In genomic region chr17:78665952-78666920, GRCh38 we compare ENCODE assay signal across 8 cellular contexts.
DNase-seq lines count a peak whose midpoint lies in the region; ATAC-seq and TF ChIP-seq lines count a peak whose summit lies in the region.

No MANE protein-coding gene starts in this region.

- peak overlapping the region; percentile 73 for H2AFZ ChIP-seq in OCI-LY7 (ENCODE audit: low read length)

- H3K4me3 Mint-ChIP-seq in activated naive CD8-positive, alpha-beta T cell treated with anti-CD3 and anti-CD28 coated beads, Interleukin-2, amount 10 ng/mL, durations not matched to agents 7 days and 5 days, result peak overlapping the region; percentile 62

- H3K36me3 ChIP-seq in OCI-LY7 (ENCODE audit: insufficient read depth, low read length) (no peaks in the 10 kb centered on the region), liver (ENCODE audit: control insufficient read depth in 4 of 4, insufficient read depth in 3 of 4, low read depth in 1 of 4, low read length in 3 of 4) (no peaks in the 10 kb centered on the region)

- H3K9me3 ChIP-seq in OCI-LY7 (ENCODE audit: low read length) (no peaks in the 10 kb centered on the region), liver (ENCODE audit: control insufficient read depth in 4 of 4, low read length in 3 of 4) (no peaks in the 10 kb centered on the region)

- H3K27ac ChIP-seq in OCI-LY7 (ENCODE audit: low read depth, low read length, poor library complexity, severe bottlenecking) (no peak overlapping the region), liver (ENCODE audit: low read depth in 1 of 2, low read length in 2 of 2) (peak overlapping the region in 1 of 2 donors; percentile 19)

- H3K79me2 ChIP-seq in OCI-LY7 (ENCODE audit: insufficient read depth, low read depth, low read length), result no peaks in the 10 kb centered on the region

- H3K4me1 Mint-ChIP-seq in activated naive CD8-positive, alpha-beta T cell treated with anti-CD3 and anti-CD28 coated beads, Interleukin-2, amount 10 ng/mL, durations not matched to agents 7 days and 5 days, result peaks cover 22% of the 10 kb centered on the region

- peak; percentile 80 for ATAC-seq in activated naive CD8-positive, alpha-beta T cell treated with anti-CD3 and anti-CD28 coated beads, Interleukin-2, amount 10 ng/mL, durations not matched to agents 7 days and 5 days (ENCODE audit: low read depth)
- ATAC-seq in GM21528 (IDR thresholded peaks at IDR 0.05; ENCODE audit: low FRiP score, unreplicated experiment) (no peak), GM21723 (IDR thresholded peaks at IDR 0.05; ENCODE audit: unreplicated experiment) (no peak)

- no peak for TF ChIP-seq RAD21 in liver (IDR thresholded peaks at IDR 0.05)

- 59% methylated on average over 19 of the region's 19 CpGs for WGBS in liver

- intact Hi-C loops in OCI-LY7 (cut with micrococcal nuclease; ENCODE audit: unreplicated experiment), result no loop called here

- H3K36me3 Mint-ChIP-seq in activated naive CD8-positive, alpha-beta T cell treated with anti-CD3 and anti-CD28 coated beads, Interleukin-2, amount 10 ng/mL, durations not matched to agents 7 days and 5 days, result peaks cover 9% of the 10 kb centered on the region

- H3K27me3 Mint-ChIP-seq in activated naive CD8-positive, alpha-beta T cell treated with anti-CD3 and anti-CD28 coated beads, Interleukin-2, amount 10 ng/mL, durations not matched to agents 7 days and 5 days, result no peaks in the 10 kb centered on the region

- H3K27me3 ChIP-seq in liver (ENCODE audit: control insufficient read depth in 4 of 4, insufficient read depth in 4 of 4, low read length in 3 of 4), result no peaks in the 10 kb centered on the region

- H3K27ac Mint-ChIP-seq in activated naive CD8-positive, alpha-beta T cell treated with anti-CD3 and anti-CD28 coated beads, Interleukin-2, amount 10 ng/mL, durations not matched to agents 7 days and 5 days, result peak overlapping the region; percentile 81

- CTCF ChIA-PET in OCI-LY7 (lab: Charles Lee; ENCODE audit: unreplicated experiment), result no interaction called here

- H3K4me1 ChIP-seq in OCI-LY7 (ENCODE audit: insufficient read depth, low read length, poor library complexity, severe bottlenecking), result peaks cover 11% of the 10 kb centered on the region
- H3K4me1 ChIP-seq in liver (ENCODE audit: control insufficient read depth in 4 of 4, insufficient read depth in 4 of 4, low read length in 3 of 4), result peaks cover 0 to 5% (median 0%) of the 10 kb centered on the region in 4 donors

- H4K20me1 ChIP-seq in OCI-LY7 (ENCODE audit: insufficient read depth, low read length), result no peaks in the 10 kb centered on the region

- BruUV-seq in OCI-LY7 (replicated peaks; lab: Mats Ljungman, UMichigan), result no TSS peak

- H3K4me3 ChIP-seq in OCI-LY7 (ENCODE audit: low read depth, low read length, poor library complexity, severe bottlenecking) (no peak overlapping the region), liver (ENCODE audit: low read depth in 1 of 3, low read length in 3 of 3) (no peak overlapping the region)

- no peak overlapping the region for H3K9ac ChIP-seq in liver (ENCODE audit: low read depth in 1 of 2, low read length in 2 of 2)

- POLR2A ChIA-PET in OCI-LY7 (lab: Charles Lee), result interaction anchor here (0.6 kb wide), 1 partner anchor 197 kb away, joined by 4 read pairs; no protein-coding TSS in a partner anchor
- POLR2A ChIA-PET in activated naive CD8-positive, alpha-beta T cell treated with anti-CD3 and anti-CD28 coated beads, Interleukin-2, amount 10 ng/mL, durations not matched to agents 7 days and 5 days (lab: Charles Lee), result interaction anchor here (0.8 to 1.2 kb wide), 3 partner anchors 70 to 390 kb away, joined by 3 to 4 read pairs (median 3); no protein-coding TSS in a partner anchor

- no peak for TF ChIP-seq CTCF in OCI-LY7 (conservative IDR thresholded peaks at IDR 0.05; ENCODE audit: low read length)
- TF ChIP-seq CTCF in liver (IDR thresholded peaks at IDR 0.05; ENCODE audit: low read depth, low read length, missing input control), result no peak

- no peaks in the 10 kb centered on the region for H3K9me3 Mint-ChIP-seq in activated naive CD8-positive, alpha-beta T cell treated with anti-CD3 and anti-CD28 coated beads, Interleukin-2, amount 10 ng/mL, durations not matched to agents 7 days and 5 days

- no peaks in the 10 kb centered on the region for H3K9me2 ChIP-seq in OCI-LY7 (ENCODE audit: insufficient read depth, low read length)

- H3K4me2 ChIP-seq in OCI-LY7 (ENCODE audit: low read length), result peak overlapping the region; percentile 2; the same call in 1 of the 2 replicates

- peak; percentile 35 for DNase-seq in AG08395 (ENCODE audit: low spot score)
- DNase-seq in OCI-LY7 (ENCODE audit: low spot score), result peak; percentile 45
- peak; percentile 52 for DNase-seq in activated naive CD8-positive, alpha-beta T cell treated with anti-CD3 and anti-CD28 coated beads, Interleukin-2, amount 10 ng/mL, durations not matched to agents 7 days and 5 days
- peak; percentile 24 for DNase-seq in stimulated activated CD8-positive, alpha-beta memory T cell treated with anti-CD3 and anti-CD28 coated beads, Interleukin-4, amount 100 ng/mL, for 24 hours (ENCODE audit: low read depth)
- DNase-seq in NCI-H748 (lab: John Stamatoyannopoulos, UW; ENCODE audit: unreplicated experiment), result no peak

TF ChIP-seq in liver, 16 proteins besides CTCF, POLR2A, EP300 and RAD21:
- TF ChIP-seq HNF4A (conservative IDR thresholded peaks at IDR 0.05) (no peak), YY1 (IDR thresholded peaks at IDR 0.05) (no peak), GABPA (IDR thresholded peaks at IDR 0.05 in 1 of 2, conservative IDR thresholded peaks at IDR 0.05 in 1 of 2) (no peak), NR2F2 (IDR thresholded peaks at IDR 0.05) (peak; percentile 87), HNF4G (IDR thresholded peaks at IDR 0.05) (no peak), JUND (IDR thresholded peaks at IDR 0.05) (no peak)
